Comparison of ENCODE assay signal across 14 cellular contexts in genomic region chr15:67843571-67844387, GRCh38. TPM values are rescaled to one million over a fixed set of nuclear protein-coding genes. Genes with fewer than 3 reads are reported as not detected.
DNase-seq lines count a peak whose midpoint lies in the region; ATAC-seq, FAIRE-seq and TF ChIP-seq lines count a peak whose summit lies in the region.
"Had no signal": no experiment of that assay in that cellular context is flagged by ENCODE, and none has a peak within 500 bp of the region (broad histone marks: within the 10 kb centered on the region; RNA-seq: fewer than 3 reads in every experiment).

No MANE protein-coding gene starts in this region.

- POLR2A ChIA-PET in K562 (lab: Yijun Ruan, JAX) = interaction anchor here (0.6 to 0.7 kb wide), 4 partner anchors 9 to 850 kb away, joined by 3 read pairs; no protein-coding TSS in a partner anchor

- H3K4me2 ChIP-seq in K562 (ENCODE audit: insufficient read depth, low read length) (0 out of 2 replicates have a peak overlapping the region, but pooled peaks have one; percentile 1), smooth muscle cell (peak overlapping the region; percentile 55)

- peak in 2 of 4 experiments; percentile 30 to 62 for DNase-seq in K562 (ENCODE audit: extremely low read depth in 1 of 4, low spot score in 3 of 4)
- peak; percentile 41 for DNase-seq in lung (ENCODE audit: low spot score)
- no peak for DNase-seq in smooth muscle cell (lab: John Stamatoyannopoulos, UW; ENCODE audit: unreplicated experiment)
- no peak for DNase-seq in inferior parietal cortex (ENCODE audit: extremely low spot score)
- no peak for DNase-seq in GDM1 (lab: John Stamatoyannopoulos, UW)
- DNase-seq: activated CD4-positive, alpha-beta memory T cell treated with anti-CD3 and anti-CD28 coated beads for 36 hours; effector memory CD8-positive, alpha-beta T cell; pancreas had no signal

- H3K27me3 ChIP-seq in K562 (ENCODE audit: control insufficient read depth in 2 of 2, insufficient read depth in 2 of 2, low read length in 2 of 2) (no peaks in the 10 kb centered on the region), lung (ENCODE audit: control insufficient read depth, insufficient read depth) (no peaks in the 10 kb centered on the region), smooth muscle cell (ENCODE audit: low read depth) (no peaks in the 10 kb centered on the region)
- H3K27me3 ChIP-seq: pancreas had no signal

- no peak for TF ChIP-seq EP300 in K562 (IDR thresholded peaks at IDR 0.05; ENCODE audit: low read length)

- H3K4me3 ChIP-seq in K562 (no peak overlapping the region), lung (no peak overlapping the region), smooth muscle cell (no peak overlapping the region)
- H3K4me3 ChIP-seq: pancreas had no signal

- H3K27ac ChIP-seq in K562 (ENCODE audit: extremely low read depth, low read depth, low read length) (peak overlapping the region; percentile 32; the same call in 1 of the 3 replicates), lung (ENCODE audit: low read depth in 1 of 2, low read length in 1 of 2) (no peak overlapping the region), smooth muscle cell (ENCODE audit: low read depth) (peak overlapping the region; percentile 50)
- H3K27ac ChIP-seq: pancreas had no signal

- H3K4me1 ChIP-seq in K562 (replicated peaks in 1 of 2; ENCODE audit: control insufficient read depth in 2 of 2, insufficient read depth in 2 of 2, low read length in 2 of 2) (peaks cover 20 to 24% of the 10 kb centered on the region in 2 experiments), lung (ENCODE audit: control insufficient read depth in 2 of 2, insufficient read depth in 2 of 2, low read length in 2 of 2) (peaks cover 0 to 3% of the 10 kb centered on the region in 2 donors), smooth muscle cell (ENCODE audit: low read depth) (peaks cover 38% of the 10 kb centered on the region)

- 62% methylated on average over 7 of the region's 7 CpGs for WGBS in K562 (ENCODE audit: insufficient coverage, low coverage, missing lambda C conversion rate)
- 73 to 77% methylated on average over 7 of the region's 7 CpGs for WGBS in lung, 2 donors
- WGBS in smooth muscle cell (ENCODE audit: low lambda C conversion rate) = 17% methylated on average over 7 of the region's 7 CpGs

- peak; percentile 37 for FAIRE-seq in K562 (lab: Jason Lieb, UNC)
- FAIRE-seq: GM19239, pancreas had no signal

- no TSS peak for BruUV-seq in K562 (replicated peaks; lab: Mats Ljungman, UMichigan)

- peaks cover 10 to 16% (median 16%) of the 10 kb centered on the region in 3 donors for H3K4me1 Mint-ChIP-seq in IgD-negative memory B cell

- TF ChIP-seq POLR2A in K562 (conservative IDR thresholded peaks at IDR 0.05) = no peak

- H2AFZ ChIP-seq in K562 (ENCODE audit: low read depth, low read length) (peak overlapping the region; percentile 78), smooth muscle cell (ENCODE audit: low read depth) (no peak overlapping the region)

- H3K9me3 ChIP-seq in K562 (replicated peaks; ENCODE audit: control insufficient read depth, insufficient read depth, low read depth, low read length) = no peaks in the 10 kb centered on the region
- H3K9me3 ChIP-seq in lung (ENCODE audit: control insufficient read depth in 2 of 2, insufficient read depth in 1 of 2, low read length in 1 of 2) = no peaks in the 10 kb centered on the region
- H3K9me3 ChIP-seq in smooth muscle cell (replicated peaks; ENCODE audit: low read depth) = no peaks in the 10 kb centered on the region
- H3K9me3 ChIP-seq: pancreas had no signal

- H3K4me3 Mint-ChIP-seq in IgD-negative memory B cell = peak overlapping the region in 2 of 4 donors; percentile 52 to 56
- H3K4me3 Mint-ChIP-seq: activated CD4-positive, alpha-beta memory T cell treated with anti-CD3 and anti-CD28 coated beads for 36 hours; effector memory CD8-positive, alpha-beta T cell had no signal

- H3K79me2 ChIP-seq in K562 (ENCODE audit: control insufficient read depth, insufficient read depth, low read length) (no peaks in the 10 kb centered on the region), smooth muscle cell (ENCODE audit: low read depth) (no peaks in the 10 kb centered on the region)

- H3F3A ChIP-seq in smooth muscle cell (ENCODE audit: low read depth) = peaks cover 14% of the 10 kb centered on the region

- peaks cover 0 to 8% (median 0%) of the 10 kb centered on the region in 3 donors for H3K9me3 Mint-ChIP-seq in IgD-negative memory B cell
- H3K9me3 Mint-ChIP-seq: activated CD4-positive, alpha-beta memory T cell treated with anti-CD3 and anti-CD28 coated beads for 36 hours; activated naive CD4-positive, alpha-beta T cell treated with anti-CD3 and anti-CD28 coated beads, Interleukin-2, amount 50 U/mL, for 72 hours; effector memory CD8-positive, alpha-beta T cell had no signal

- TF ChIP-seq RAD21 in K562 (CRISPR knock-in tag; conservative IDR thresholded peaks at IDR 0.05 in 1 of 2, IDR thresholded peaks at IDR 0.05 in 1 of 2) = no peak

- H4K20me1 ChIP-seq in K562 (replicated peaks; ENCODE audit: control insufficient read depth, insufficient read depth, low read length) (no peaks in the 10 kb centered on the region), smooth muscle cell (ENCODE audit: low read depth) (no peaks in the 10 kb centered on the region)

- H3K36me3 Mint-ChIP-seq in IgD-negative memory B cell = peaks cover 2% of the 10 kb centered on the region

- peak overlapping the region in 2 of 3 donors; percentile 25 to 34 for H3K27ac Mint-ChIP-seq in IgD-negative memory B cell
- H3K27ac Mint-ChIP-seq: activated CD4-positive, alpha-beta memory T cell treated with anti-CD3 and anti-CD28 coated beads for 36 hours; effector memory CD8-positive, alpha-beta T cell had no signal

- H3K36me3 ChIP-seq in K562 (ENCODE audit: control insufficient read depth, insufficient read depth, low read length) (no peaks in the 10 kb centered on the region), lung (ENCODE audit: control insufficient read depth in 2 of 2, insufficient read depth in 2 of 2, low read length in 2 of 2) (no peaks in the 10 kb centered on the region), smooth muscle cell (ENCODE audit: low read depth) (no peaks in the 10 kb centered on the region)
- H3K36me3 ChIP-seq: pancreas had no signal

- intact Hi-C loops in K562 (cut with micrococcal nuclease) = no loop called here

- in situ Hi-C loops in K562 (cut with MboI) = no loop called here

- CTCF ChIA-PET in K562 (lab: Yijun Ruan, JAX; ENCODE audit: low intra/inter-chr PET ratio) = no interaction called here

- ATAC-seq in K562 (peak; percentile 24), lung (ENCODE audit: insufficient read depth, low FRiP score) (no peak), GM18858 (IDR thresholded peaks at IDR 0.05; ENCODE audit: unreplicated experiment) (no peak), GM21737 (IDR thresholded peaks at IDR 0.05; ENCODE audit: unreplicated experiment) (no peak)
- ATAC-seq: activated naive CD4-positive, alpha-beta T cell treated with anti-CD3 and anti-CD28 coated beads, Interleukin-2, amount 50 U/mL, for 72 hours; effector memory CD8-positive, alpha-beta T cell; pancreas had no signal

- TF ChIP-seq CTCF in K562 (IDR thresholded peaks at IDR 0.05 in 2 of 3, conservative IDR thresholded peaks at IDR 0.05 in 1 of 3; ENCODE audit: insufficient read depth in 2 of 3, low read depth in 1 of 3, low read length in 3 of 3) = no peak
- TF ChIP-seq CTCF in lung (IDR thresholded peaks at IDR 0.05; ENCODE audit: control extremely low read depth, extremely low read depth) = no peak
- TF ChIP-seq CTCF in smooth muscle cell (IDR thresholded peaks at IDR 0.05; ENCODE audit: borderline replicate concordance, insufficient read depth, poor library complexity, severe bottlenecking) = no peak

- H3K9ac ChIP-seq in K562 (ENCODE audit: insufficient read depth in 1 of 2, low read depth in 2 of 2, low read length in 2 of 2) (peak overlapping the region in 1 of 2 experiments; percentile 57; a peak in 2 of 4 replicates), smooth muscle cell (ENCODE audit: low read depth) (no peak overlapping the region)

- no peaks in the 10 kb centered on the region for H3K9me1 ChIP-seq in K562 (ENCODE audit: control insufficient read depth, insufficient read depth, low read length)

- H3K27me3 Mint-ChIP-seq in IgD-negative memory B cell = peaks cover 3% of the 10 kb centered on the region

RNA-seq across cellular contexts. Expression of gene RNU6-1, which starts 3.9 kb away (rescaled TPM):
- polyA plus RNA-seq in IgD-negative memory B cell (not detected), K562 (2011; rRNA removed) (not detected in 2 replicates), K562 (2014; fragmentation: Illumina TruSeq; extraction: Trizol) (not detected in 2 replicates), K562 (2014; fragmentation: Nextera tagmentation; extraction: Ambion mirVana) (not detected), K562 (2014; rRNA removed) (not detected in 2 replicates), lung (not detected), smooth muscle cell (not detected in 2 replicates)
- not detected in 2 replicates for total RNA-seq in K562 (2011; cell fraction: chromatin; rRNA removed; ENCODE audit: low replicate concordance)
- not detected in 2 replicates for total RNA-seq in K562 (2011; cell fraction: nucleolus; rRNA removed)
- total RNA-seq in K562 (2011; cell fraction: nucleoplasm; rRNA removed) = not detected in 2 replicates
- total RNA-seq in K562 (2014; rRNA removed) (not detected in 2 replicates), K562 (2014; rRNA removed; fragmentation: Illumina TruSeq; extraction: Trizol) (not detected in 2 replicates), K562 (2015; rRNA removed; fragmentation: Illumina TruSeq; extraction: Trizol) (not detected in 2 replicates), K562 (2021) (not detected in 2 replicates), lung (not detected), smooth muscle cell (not detected in 2 replicates)
- polyA plus RNA-seq in K562 (2011; cell fraction: cytosol; rRNA removed) = not detected in 2 replicates
- not detected in 2 replicates for polyA plus RNA-seq in K562 (2011; cell fraction: nucleus; rRNA removed)
- polyA plus RNA-seq in K562 (2012) = not detected in 2 replicates
- under 0.01 TPM in 2 replicates for polyA minus RNA-seq in K562 (2011; rRNA and poly(A)+ RNA removed)
- polyA minus RNA-seq in K562 (2011; cell fraction: cytosol; rRNA and poly(A)+ RNA removed) = 667 TPM in 1 of 2 replicates, not detected in the other
- under 0.01 TPM in 1 of 2 replicates, not detected in the other for polyA minus RNA-seq in K562 (2011; cell fraction: nucleus; rRNA and poly(A)+ RNA removed)
- total RNA-seq: activated CD4-positive, alpha-beta memory T cell treated with anti-CD3 and anti-CD28 coated beads for 36 hours; activated naive CD4-positive, alpha-beta T cell treated with anti-CD3 and anti-CD28 coated beads, Interleukin-2, amount 50 U/mL, for 72 hours; pancreas had no signal
- polyA plus RNA-seq: pancreas, thymus had no signal

RNA-seq across cellular contexts. Expression of gene SKOR1, which starts 18.5 kb away (rescaled TPM):
- polyA plus RNA-seq in IgD-negative memory B cell (not detected), K562 (2011; rRNA removed) (0.04 and 0.08 TPM in 2 replicates), K562 (2014; fragmentation: Illumina TruSeq; extraction: Trizol) (0.04 and 0.07 TPM in 2 replicates), K562 (2014; fragmentation: Nextera tagmentation; extraction: Ambion mirVana) (not detected), K562 (2014; rRNA removed) (0.11 and 0.23 TPM in 2 replicates), lung (under 1 TPM; 0.18 to 0.43 TPM), smooth muscle cell (0.21 and 0.27 TPM in 2 replicates)
- 0.12 and 0.25 TPM in 2 replicates for total RNA-seq in K562 (2011; cell fraction: chromatin; rRNA removed; ENCODE audit: low replicate concordance)
- total RNA-seq in K562 (2011; cell fraction: nucleolus; rRNA removed) = 0.17 TPM in 1 of 2 replicates, not detected in the other
- 0.07 TPM in 1 of 2 replicates, not detected in the other for total RNA-seq in K562 (2011; cell fraction: nucleoplasm; rRNA removed)
- total RNA-seq in K562 (2014; rRNA removed) (0.12 and 0.41 TPM in 2 replicates), K562 (2014; rRNA removed; fragmentation: Illumina TruSeq; extraction: Trizol) (not detected in 2 replicates), K562 (2015; rRNA removed; fragmentation: Illumina TruSeq; extraction: Trizol) (0.07 TPM in 1 of 2 replicates, not detected in the other), K562 (2021) (0.31 TPM in 2 replicates), lung (under 1 TPM; 0.17 to 0.46 TPM), smooth muscle cell (0.04 TPM in 1 of 2 replicates, not detected in the other)
- 0.01 and 0.07 TPM in 2 replicates for polyA plus RNA-seq in K562 (2011; cell fraction: cytosol; rRNA removed)
- 0.18 and 0.22 TPM in 2 replicates for polyA plus RNA-seq in K562 (2011; cell fraction: nucleus; rRNA removed)
- polyA plus RNA-seq in K562 (2012) = 0.13 and 0.43 TPM in 2 replicates
- 0.07 and 0.12 TPM in 2 replicates for polyA minus RNA-seq in K562 (2011; rRNA and poly(A)+ RNA removed)
- 0.36 TPM in 1 of 2 replicates, not detected in the other for polyA minus RNA-seq in K562 (2011; cell fraction: cytosol; rRNA and poly(A)+ RNA removed)
- 0.13 and 0.33 TPM in 2 replicates for polyA minus RNA-seq in K562 (2011; cell fraction: nucleus; rRNA and poly(A)+ RNA removed)

Comparison
In these comparisons a context has a peak if more than half of its experiments do, and no peak if none do; other contexts are left out.
1. H3K27ac ChIP-seq: peak in K562 (single experiment) and smooth muscle cell (single experiment); none in lung (0 of 2).